2 cellular contexts compared by ENCODE assay signal in the genomic region with DNA sequence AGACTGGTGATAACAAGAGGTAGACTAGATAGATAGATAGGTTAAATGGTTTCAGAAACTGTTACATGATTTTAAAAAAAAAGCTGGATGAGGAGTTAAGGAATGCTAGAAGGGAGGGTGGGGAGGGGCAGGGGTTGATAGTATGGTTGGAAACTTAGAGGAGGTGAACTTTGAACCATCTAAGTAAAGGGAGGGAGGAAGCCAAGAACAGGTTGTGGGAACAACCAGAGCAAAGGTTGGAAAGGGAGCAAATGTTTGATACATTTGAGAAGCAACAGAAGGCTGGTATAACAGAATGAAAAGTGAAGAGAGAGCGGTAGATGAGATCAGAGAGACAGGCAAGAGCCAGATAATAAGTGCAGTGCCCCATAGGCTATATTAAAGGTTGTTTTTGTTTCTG.
TF ChIP-seq lines count a peak whose summit lies in the region.

No MANE protein-coding gene starts in this region.

TF ChIP-seq in liver, 16 proteins besides CTCF, POLR2A, EP300 and RAD21 (continued from another document):
- TF ChIP-seq, protein P1, sequence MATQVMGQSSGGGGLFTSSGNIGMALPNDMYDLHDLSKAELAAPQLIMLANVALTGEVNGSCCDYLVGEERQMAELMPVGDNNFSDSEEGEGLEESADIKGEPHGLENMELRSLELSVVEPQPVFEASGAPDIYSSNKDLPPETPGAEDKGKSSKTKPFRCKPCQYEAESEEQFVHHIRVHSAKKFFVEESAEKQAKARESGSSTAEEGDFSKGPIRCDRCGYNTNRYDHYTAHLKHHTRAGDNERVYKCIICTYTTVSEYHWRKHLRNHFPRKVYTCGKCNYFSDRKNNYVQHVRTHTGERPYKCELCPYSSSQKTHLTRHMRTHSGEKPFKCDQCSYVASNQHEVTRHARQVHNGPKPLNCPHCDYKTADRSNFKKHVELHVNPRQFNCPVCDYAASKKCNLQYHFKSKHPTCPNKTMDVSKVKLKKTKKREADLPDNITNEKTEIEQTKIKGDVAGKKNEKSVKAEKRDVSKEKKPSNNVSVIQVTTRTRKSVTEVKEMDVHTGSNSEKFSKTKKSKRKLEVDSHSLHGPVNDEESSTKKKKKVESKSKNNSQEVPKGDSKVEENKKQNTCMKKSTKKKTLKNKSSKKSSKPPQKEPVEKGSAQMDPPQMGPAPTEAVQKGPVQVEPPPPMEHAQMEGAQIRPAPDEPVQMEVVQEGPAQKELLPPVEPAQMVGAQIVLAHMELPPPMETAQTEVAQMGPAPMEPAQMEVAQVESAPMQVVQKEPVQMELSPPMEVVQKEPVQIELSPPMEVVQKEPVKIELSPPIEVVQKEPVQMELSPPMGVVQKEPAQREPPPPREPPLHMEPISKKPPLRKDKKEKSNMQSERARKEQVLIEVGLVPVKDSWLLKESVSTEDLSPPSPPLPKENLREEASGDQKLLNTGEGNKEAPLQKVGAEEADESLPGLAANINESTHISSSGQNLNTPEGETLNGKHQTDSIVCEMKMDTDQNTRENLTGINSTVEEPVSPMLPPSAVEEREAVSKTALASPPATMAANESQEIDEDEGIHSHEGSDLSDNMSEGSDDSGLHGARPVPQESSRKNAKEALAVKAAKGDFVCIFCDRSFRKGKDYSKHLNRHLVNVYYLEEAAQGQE (IDR thresholded peaks at IDR 0.05), result no peak
- TF ChIP-seq HNF4A (conservative IDR thresholded peaks at IDR 0.05) (peak; percentile 61 to 85), HNF4G (IDR thresholded peaks at IDR 0.05) (peak; percentile 54), SP1 (IDR thresholded peaks at IDR 0.05) (peak; percentile 72)
- TF ChIP-seq, protein P2, sequence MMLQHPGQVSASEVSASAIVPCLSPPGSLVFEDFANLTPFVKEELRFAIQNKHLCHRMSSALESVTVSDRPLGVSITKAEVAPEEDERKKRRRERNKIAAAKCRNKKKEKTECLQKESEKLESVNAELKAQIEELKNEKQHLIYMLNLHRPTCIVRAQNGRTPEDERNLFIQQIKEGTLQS (IDR thresholded peaks at IDR 0.05), result no peak

TF ChIP-seq in HepG2, 621 proteins besides CTCF, POLR2A, EP300 and RAD21 (continued from another document):
- TF ChIP-seq, protein P3, sequence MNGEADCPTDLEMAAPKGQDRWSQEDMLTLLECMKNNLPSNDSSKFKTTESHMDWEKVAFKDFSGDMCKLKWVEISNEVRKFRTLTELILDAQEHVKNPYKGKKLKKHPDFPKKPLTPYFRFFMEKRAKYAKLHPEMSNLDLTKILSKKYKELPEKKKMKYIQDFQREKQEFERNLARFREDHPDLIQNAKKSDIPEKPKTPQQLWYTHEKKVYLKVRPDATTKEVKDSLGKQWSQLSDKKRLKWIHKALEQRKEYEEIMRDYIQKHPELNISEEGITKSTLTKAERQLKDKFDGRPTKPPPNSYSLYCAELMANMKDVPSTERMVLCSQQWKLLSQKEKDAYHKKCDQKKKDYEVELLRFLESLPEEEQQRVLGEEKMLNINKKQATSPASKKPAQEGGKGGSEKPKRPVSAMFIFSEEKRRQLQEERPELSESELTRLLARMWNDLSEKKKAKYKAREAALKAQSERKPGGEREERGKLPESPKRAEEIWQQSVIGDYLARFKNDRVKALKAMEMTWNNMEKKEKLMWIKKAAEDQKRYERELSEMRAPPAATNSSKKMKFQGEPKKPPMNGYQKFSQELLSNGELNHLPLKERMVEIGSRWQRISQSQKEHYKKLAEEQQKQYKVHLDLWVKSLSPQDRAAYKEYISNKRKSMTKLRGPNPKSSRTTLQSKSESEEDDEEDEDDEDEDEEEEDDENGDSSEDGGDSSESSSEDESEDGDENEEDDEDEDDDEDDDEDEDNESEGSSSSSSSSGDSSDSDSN (CRISPR knock-in tag; IDR thresholded peaks at IDR 0.05), result no peak
- TF ChIP-seq ZNF33A (CRISPR knock-in tag; IDR thresholded peaks at IDR 0.05; ENCODE audit: borderline replicate concordance), result no peak
- TF ChIP-seq, protein P4, sequence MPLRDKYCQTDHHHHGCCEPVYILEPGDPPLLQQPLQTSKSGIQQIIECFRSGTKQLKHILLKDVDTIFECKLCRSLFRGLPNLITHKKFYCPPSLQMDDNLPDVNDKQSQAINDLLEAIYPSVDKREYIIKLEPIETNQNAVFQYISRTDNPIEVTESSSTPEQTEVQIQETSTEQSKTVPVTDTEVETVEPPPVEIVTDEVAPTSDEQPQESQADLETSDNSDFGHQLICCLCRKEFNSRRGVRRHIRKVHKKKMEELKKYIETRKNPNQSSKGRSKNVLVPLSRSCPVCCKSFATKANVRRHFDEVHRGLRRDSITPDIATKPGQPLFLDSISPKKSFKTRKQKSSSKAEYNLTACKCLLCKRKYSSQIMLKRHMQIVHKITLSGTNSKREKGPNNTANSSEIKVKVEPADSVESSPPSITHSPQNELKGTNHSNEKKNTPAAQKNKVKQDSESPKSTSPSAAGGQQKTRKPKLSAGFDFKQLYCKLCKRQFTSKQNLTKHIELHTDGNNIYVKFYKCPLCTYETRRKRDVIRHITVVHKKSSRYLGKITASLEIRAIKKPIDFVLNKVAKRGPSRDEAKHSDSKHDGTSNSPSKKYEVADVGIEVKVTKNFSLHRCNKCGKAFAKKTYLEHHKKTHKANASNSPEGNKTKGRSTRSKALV (CRISPR knock-in tag; IDR thresholded peaks at IDR 0.05), result no peak
- TF ChIP-seq KMT2A (CRISPR knock-in tag; IDR thresholded peaks at IDR 0.05), result no peak
- no peak for TF ChIP-seq KLF13 (CRISPR knock-in tag; IDR thresholded peaks at IDR 0.05)
- TF ChIP-seq, protein P5, sequence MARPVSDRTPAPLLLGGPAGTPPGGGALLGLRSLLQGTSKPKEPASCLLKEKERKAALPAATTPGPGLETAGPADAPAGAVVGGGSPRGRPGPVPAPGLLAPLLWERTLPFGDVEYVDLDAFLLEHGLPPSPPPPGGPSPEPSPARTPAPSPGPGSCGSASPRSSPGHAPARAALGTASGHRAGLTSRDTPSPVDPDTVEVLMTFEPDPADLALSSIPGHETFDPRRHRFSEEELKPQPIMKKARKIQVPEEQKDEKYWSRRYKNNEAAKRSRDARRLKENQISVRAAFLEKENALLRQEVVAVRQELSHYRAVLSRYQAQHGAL (CRISPR knock-in tag; IDR thresholded peaks at IDR 0.05; ENCODE audit: not compliant biosample characterization), result no peak
- TF ChIP-seq, protein P6, sequence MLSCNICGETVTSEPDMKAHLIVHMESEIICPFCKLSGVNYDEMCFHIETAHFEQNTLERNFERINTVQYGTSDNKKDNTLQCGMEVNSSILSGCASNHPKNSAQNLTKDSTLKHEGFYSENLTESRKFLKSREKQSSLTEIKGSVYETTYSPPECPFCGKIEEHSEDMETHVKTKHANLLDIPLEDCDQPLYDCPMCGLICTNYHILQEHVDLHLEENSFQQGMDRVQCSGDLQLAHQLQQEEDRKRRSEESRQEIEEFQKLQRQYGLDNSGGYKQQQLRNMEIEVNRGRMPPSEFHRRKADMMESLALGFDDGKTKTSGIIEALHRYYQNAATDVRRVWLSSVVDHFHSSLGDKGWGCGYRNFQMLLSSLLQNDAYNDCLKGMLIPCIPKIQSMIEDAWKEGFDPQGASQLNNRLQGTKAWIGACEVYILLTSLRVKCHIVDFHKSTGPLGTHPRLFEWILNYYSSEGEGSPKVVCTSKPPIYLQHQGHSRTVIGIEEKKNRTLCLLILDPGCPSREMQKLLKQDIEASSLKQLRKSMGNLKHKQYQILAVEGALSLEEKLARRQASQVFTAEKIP (CRISPR knock-in tag; IDR thresholded peaks at IDR 0.05; ENCODE audit: borderline replicate concordance), result no peak
- TF ChIP-seq MTF1 (CRISPR knock-in tag; IDR thresholded peaks at IDR 0.05), result no peak
